ENCODE assay signal across 2 cellular contexts in genomic region chr18:31430072-31430471, GRCh38.
TF ChIP-seq lines count a peak whose summit lies in the region.

No MANE protein-coding gene starts in this region.

TF ChIP-seq in HCT116, 20 proteins besides CTCF, POLR2A, EP300 and RAD21:
- TF ChIP-seq EZH2 (IDR thresholded peaks at IDR 0.05): no peak

TF ChIP-seq in K562, 482 proteins besides CTCF, POLR2A, EP300 and RAD21:
- TF ChIP-seq POLR3A (IDR thresholded peaks at IDR 0.05; ENCODE audit: borderline replicate concordance, extremely low read depth, insufficient read depth, insufficient read length): no peak
- TF ChIP-seq ZFPM2 (CRISPR knock-in tag; IDR thresholded peaks at IDR 0.05): no peak
- TF ChIP-seq FOXP1 (CRISPR knock-in tag; IDR thresholded peaks at IDR 0.05): no peak
- no peak for TF ChIP-seq MYNN (IDR thresholded peaks at IDR 0.05)
- no peak for TF ChIP-seq MYNN (CRISPR knock-in tag; IDR thresholded peaks at IDR 0.05)
- no peak for TF ChIP-seq ZNF507 (tag; conservative IDR thresholded peaks at IDR 0.05)
- no peak for TF ChIP-seq YY1 (IDR thresholded peaks at IDR 0.05; ENCODE audit: borderline replicate concordance in 1 of 3, control insufficient read depth in 1 of 3, extremely low read depth in 1 of 3, insufficient read depth in 3 of 3, insufficient read length in 1 of 3, insufficient replicate concordance in 2 of 3, low read depth in 1 of 3, low read length in 2 of 3)
- TF ChIP-seq, protein P1, sequence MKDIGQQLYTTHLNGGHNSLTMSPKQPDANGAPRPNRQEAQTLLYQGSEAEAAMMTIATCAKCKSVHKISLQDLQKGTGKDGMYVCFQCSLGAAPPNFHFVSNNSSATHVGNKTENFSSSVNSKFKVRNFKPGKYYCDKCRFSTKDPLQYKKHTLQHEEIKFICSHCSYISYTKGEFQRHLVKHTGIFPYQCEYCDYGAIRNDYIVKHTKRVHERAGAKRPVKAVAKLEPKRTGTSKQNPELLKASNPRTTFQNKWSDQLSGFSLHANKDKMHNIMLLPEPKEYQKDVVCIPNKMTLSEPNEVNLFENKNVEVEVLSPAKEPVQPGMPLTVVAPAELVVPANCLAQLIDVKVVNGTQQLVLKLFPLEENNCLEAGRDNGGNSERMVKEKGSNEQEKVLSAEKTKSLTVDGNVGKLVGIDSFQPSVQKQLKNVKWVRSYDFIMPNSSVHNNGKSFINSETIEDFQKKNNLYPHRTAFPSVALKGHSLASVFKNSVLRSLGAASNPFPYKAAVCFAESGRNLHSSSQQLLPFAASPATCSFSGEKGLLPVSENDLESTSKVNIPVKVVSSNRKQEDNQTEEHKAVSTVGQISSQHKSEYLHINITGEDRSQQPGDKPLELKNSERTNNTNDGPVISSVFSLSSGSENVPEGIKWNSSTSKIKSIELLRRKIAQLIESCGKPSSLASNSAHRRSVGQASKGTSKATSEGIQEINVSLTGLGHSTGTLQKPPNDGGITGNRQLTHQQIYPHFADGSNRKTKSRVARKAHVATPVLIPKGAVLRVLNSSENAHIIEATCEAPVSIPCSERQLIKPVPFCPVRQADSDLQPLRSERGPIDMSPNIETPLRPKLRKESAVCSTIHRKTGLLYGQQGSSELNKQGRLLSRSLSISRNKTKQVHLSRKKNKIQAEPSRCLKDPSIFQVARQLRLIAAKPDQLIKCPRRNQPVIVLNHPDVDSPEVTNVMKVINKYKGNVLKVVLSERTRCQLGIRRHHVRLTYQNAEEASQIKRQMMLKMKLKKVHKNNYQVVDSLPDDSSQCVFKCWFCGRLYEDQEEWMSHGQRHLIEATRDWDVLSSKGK (CRISPR knock-in tag; IDR thresholded peaks at IDR 0.05): no peak
- TF ChIP-seq NCOA1 (IDR thresholded peaks at IDR 0.05; ENCODE audit: low read depth): no peak
